26 cellular contexts compared by ENCODE assay signal in genomic region chr3:139827833-139828232, GRCh38.
A peak's percentile ranks its signal among the peaks of the same experiment; 100 is the strongest.
DNase-seq lines count a peak whose midpoint lies in the region; ATAC-seq and TF ChIP-seq lines count a peak whose summit lies in the region.
"Had no signal": no experiment of that assay in that cellular context is flagged by ENCODE, and none has a peak within 500 bp of the region (broad histone marks: within the 10 kb centered on the region; RNA-seq: fewer than 3 reads in every experiment).

No MANE protein-coding gene starts in this region.

- H3K4me1 Mint-ChIP-seq in neural progenitor cell = peaks cover 21% of the 10 kb centered on the region
- no peaks in the 10 kb centered on the region for H3K4me1 Mint-ChIP-seq in activated naive CD8-positive, alpha-beta T cell treated with anti-CD3 and anti-CD28 coated beads, Interleukin-2, amount 50 U/mL, for 24 hours
- H3K4me1 Mint-ChIP-seq: CD4-positive, alpha-beta memory T cell; IgD-negative memory B cell had no signal

- H3K27me3 ChIP-seq in neural progenitor cell = no peaks in the 10 kb centered on the region
- no peaks in the 10 kb centered on the region for H3K27me3 ChIP-seq in subcutaneous abdominal adipose tissue (ENCODE audit: control insufficient read depth in 5 of 5, insufficient read depth in 4 of 5, low read length in 5 of 5)

- no peak overlapping the region for H3K9ac ChIP-seq in neural progenitor cell
- no peak overlapping the region for H3K9ac ChIP-seq in subcutaneous abdominal adipose tissue (ENCODE audit: low read length in 5 of 5)
- H3K9ac ChIP-seq: KMS-11 had no signal

- no peaks in the 10 kb centered on the region for H3F3A ChIP-seq in neural progenitor cell (ENCODE audit: low read depth)

- H3K27me3 Mint-ChIP-seq in neural progenitor cell (ENCODE audit: insufficient read depth, low read depth) = peaks cover 8% of the 10 kb centered on the region
- H3K27me3 Mint-ChIP-seq in activated naive CD8-positive, alpha-beta T cell treated with anti-CD3 and anti-CD28 coated beads, Interleukin-2, amount 50 U/mL, for 24 hours = peaks cover 2% of the 10 kb centered on the region
- H3K27me3 Mint-ChIP-seq: CD4-positive, alpha-beta memory T cell; IgD-negative memory B cell had no signal

- no peak overlapping the region for H3K27ac ChIP-seq in neural progenitor cell
- peak overlapping the region; percentile 35 for H3K27ac ChIP-seq in subcutaneous abdominal adipose tissue (ENCODE audit: low read depth, low read length)
- H3K27ac ChIP-seq: A549, HL-60, KMS-11, SK-N-MC had no signal

- H4K20me1 ChIP-seq in neural progenitor cell (ENCODE audit: low read depth) = no peaks in the 10 kb centered on the region

- DNase-seq in ELF-1 (ENCODE audit: low read depth, low spot score) (peak; percentile 23), RPMI7951 (ENCODE audit: low read depth) (peak; percentile 23), neural progenitor cell (ENCODE audit: low spot score) (peak; percentile 10), cerebellar nuclear complex (lab: John Stamatoyannopoulos, UW) (no peak)
- DNase-seq in activated naive CD8-positive, alpha-beta T cell treated with anti-CD3 and anti-CD28 coated beads, Interleukin-2, amount 50 U/mL, for 24 hours = no peak
- DNase-seq: AML-193; C1 segment of cervical spinal cord; CD4-positive, alpha-beta memory T cell; COR-L47; DMS79 treated with DMSO at 0.1 percent for 48 hours; GOT3; HCEC 1CT; MM.1S; NCI-H1694; NCI-H2029 treated with DMSO at 0.1 percent for 48 hours; NCI-H345; NCI-H524 treated with DMSO at 0.1 percent for 48 hours; SIG-M5 had no signal

- H3K27ac Mint-ChIP-seq in neural progenitor cell = no peak overlapping the region
- H3K27ac Mint-ChIP-seq in activated naive CD8-positive, alpha-beta T cell treated with anti-CD3 and anti-CD28 coated beads, Interleukin-2, amount 50 U/mL, for 24 hours = no peak overlapping the region
- H3K27ac Mint-ChIP-seq: CD4-positive, alpha-beta memory T cell; IgD-negative memory B cell had no signal

- no peaks in the 10 kb centered on the region for H3K9me3 Mint-ChIP-seq in neural progenitor cell
- no peaks in the 10 kb centered on the region for H3K9me3 Mint-ChIP-seq in activated naive CD8-positive, alpha-beta T cell treated with anti-CD3 and anti-CD28 coated beads, Interleukin-2, amount 50 U/mL, for 24 hours

- no peak overlapping the region for H3K4me3 ChIP-seq in neural progenitor cell
- H3K4me3 ChIP-seq in subcutaneous abdominal adipose tissue (ENCODE audit: low read depth in 1 of 5, low read length in 5 of 5) = no peak overlapping the region
- H3K4me3 ChIP-seq: A549, SK-N-MC had no signal

- H3K36me3 ChIP-seq in neural progenitor cell (no peaks in the 10 kb centered on the region), subcutaneous abdominal adipose tissue (ENCODE audit: control insufficient read depth in 5 of 5, insufficient read depth in 5 of 5, low read length in 5 of 5) (no peaks in the 10 kb centered on the region)

- TF ChIP-seq CTCF in neural progenitor cell (IDR thresholded peaks at IDR 0.05) = no peak

- H3K4me1 ChIP-seq in neural progenitor cell = peaks cover 7% of the 10 kb centered on the region
- peaks cover 0 to 33% (median 25%) of the 10 kb centered on the region in 5 donors for H3K4me1 ChIP-seq in subcutaneous abdominal adipose tissue (ENCODE audit: control insufficient read depth in 5 of 5, insufficient read depth in 5 of 5, low read length in 5 of 5)
- H3K4me1 ChIP-seq: A549 had no signal

- no peaks in the 10 kb centered on the region for H3K36me3 Mint-ChIP-seq in neural progenitor cell
- no peaks in the 10 kb centered on the region for H3K36me3 Mint-ChIP-seq in activated naive CD8-positive, alpha-beta T cell treated with anti-CD3 and anti-CD28 coated beads, Interleukin-2, amount 50 U/mL, for 24 hours (ENCODE audit: low read depth)
- H3K36me3 Mint-ChIP-seq: CD4-positive, alpha-beta memory T cell; IgD-negative memory B cell had no signal

- no peak overlapping the region for H2AFZ ChIP-seq in neural progenitor cell (replicated peaks)

- H3K79me2 ChIP-seq in neural progenitor cell (ENCODE audit: low read depth) = no peaks in the 10 kb centered on the region

- H3K9me3 ChIP-seq in neural progenitor cell (ENCODE audit: low read depth) (no peaks in the 10 kb centered on the region), subcutaneous abdominal adipose tissue (ENCODE audit: control insufficient read depth in 5 of 5, low read length in 5 of 5) (no peaks in the 10 kb centered on the region)
- H3K9me3 ChIP-seq: A549 had no signal

- no peak overlapping the region for H3K4me2 ChIP-seq in neural progenitor cell
- H3K4me2 ChIP-seq: A549, KMS-11 had no signal

- no peak for ATAC-seq in GM19395 (IDR thresholded peaks at IDR 0.05; ENCODE audit: unreplicated experiment)
- ATAC-seq in activated naive CD8-positive, alpha-beta T cell treated with anti-CD3 and anti-CD28 coated beads, Interleukin-2, amount 50 U/mL, for 24 hours = no peak
- ATAC-seq: A549, Panc1 had no signal

- H3K4me3 Mint-ChIP-seq in neural progenitor cell = no peak overlapping the region
- H3K4me3 Mint-ChIP-seq in activated naive CD8-positive, alpha-beta T cell treated with anti-CD3 and anti-CD28 coated beads, Interleukin-2, amount 50 U/mL, for 24 hours = no peak overlapping the region
- H3K4me3 Mint-ChIP-seq: CD4-positive, alpha-beta memory T cell; IgD-negative memory B cell had no signal

Comparison
In these comparisons a context has a peak if more than half of its experiments do, and no peak if none do; other contexts are left out.
1. DNase-seq: peak in ELF-1 (single experiment), RPMI7951 (single experiment) and neural progenitor cell (single experiment); none in cerebellar nuclear complex (0 of 2) and activated naive CD8-positive, alpha-beta T cell treated with anti-CD3 and anti-CD28 coated beads, Interleukin-2, amount 50 U/mL, for 24 hours (single experiment).